In the genomic region with DNA sequence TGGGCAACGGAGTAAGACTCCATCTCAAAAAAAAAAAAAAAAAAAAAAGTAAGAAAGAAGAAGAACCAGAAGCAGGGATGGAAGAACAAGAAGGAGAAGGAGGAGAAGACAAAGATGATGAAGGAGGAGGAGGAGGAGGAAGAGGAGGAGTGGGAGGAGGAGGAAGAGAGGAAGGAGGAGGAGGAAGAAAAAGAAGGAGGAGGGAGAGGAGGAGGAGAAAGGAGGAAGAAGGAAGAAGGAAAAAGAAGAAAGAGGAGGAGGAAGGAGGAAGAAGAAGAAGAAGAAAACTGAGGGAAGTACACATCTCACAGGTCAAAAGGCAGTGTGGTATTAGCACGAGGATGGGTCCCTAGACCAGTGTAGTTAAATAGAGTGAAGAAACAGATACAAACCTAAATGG, we compare ENCODE assay signal across 23 cellular contexts.
DNase-seq lines count a peak whose midpoint lies in the region; ATAC-seq and TF ChIP-seq lines count a peak whose summit lies in the region.
"Had no signal": no experiment of that assay in that cellular context is flagged by ENCODE, and none has a peak within 500 bp of the region (broad histone marks: within the 10 kb centered on the region; RNA-seq: fewer than 3 reads in every experiment).

No MANE protein-coding gene starts in this region.

- H3K4me3 Mint-ChIP-seq in WTC11: no peak overlapping the region
- no peak overlapping the region for H3K4me3 Mint-ChIP-seq in activated CD4-positive, alpha-beta memory T cell treated with anti-CD3 and anti-CD28 coated beads, Interleukin-2, amount 10 ng/mL, durations not matched to agents 7 days and 5 days
- H3K4me3 Mint-ChIP-seq: CD14-positive monocyte; CD4-positive, alpha-beta memory T cell; CD4-positive, CD25-positive, alpha-beta regulatory T cell; CD8-positive, alpha-beta memory T cell had no signal

- H3K4me1 ChIP-seq in HEK293 (ENCODE audit: control insufficient read depth, insufficient read depth, low read length): no peaks in the 10 kb centered on the region
- H3K4me1 ChIP-seq in osteoblast (ENCODE audit: insufficient read depth, low read length): no peaks in the 10 kb centered on the region
- H3K4me1 ChIP-seq: BE2C had no signal

- no peak overlapping the region for H3K4me3 ChIP-seq in HEK293 (ENCODE audit: low read depth, low read length)
- H3K4me3 ChIP-seq in osteoblast (ENCODE audit: insufficient read depth, low read length): no peak overlapping the region
- H3K4me3 ChIP-seq: BLaER1, GM12878 had no signal

- no peak overlapping the region for H3K27ac Mint-ChIP-seq in WTC11
- H3K27ac Mint-ChIP-seq in activated CD4-positive, alpha-beta memory T cell treated with anti-CD3 and anti-CD28 coated beads, Interleukin-2, amount 10 ng/mL, durations not matched to agents 7 days and 5 days: no peak overlapping the region
- H3K27ac Mint-ChIP-seq: CD4-positive, alpha-beta memory T cell; CD4-positive, CD25-positive, alpha-beta regulatory T cell; CD8-positive, alpha-beta memory T cell had no signal

- H3K4me1 Mint-ChIP-seq in WTC11: no peaks in the 10 kb centered on the region
- H3K4me1 Mint-ChIP-seq in activated CD4-positive, alpha-beta memory T cell treated with anti-CD3 and anti-CD28 coated beads, Interleukin-2, amount 10 ng/mL, durations not matched to agents 7 days and 5 days: no peaks in the 10 kb centered on the region
- H3K4me1 Mint-ChIP-seq: CD14-positive monocyte; CD4-positive, alpha-beta memory T cell; CD4-positive, CD25-positive, alpha-beta regulatory T cell; CD8-positive, alpha-beta memory T cell had no signal

- no peaks in the 10 kb centered on the region for H3K36me3 ChIP-seq in HEK293 (ENCODE audit: control insufficient read depth in 2 of 2, insufficient read depth in 1 of 2, low read length in 2 of 2)
- no peaks in the 10 kb centered on the region for H3K36me3 ChIP-seq in osteoblast (ENCODE audit: insufficient read depth, low read length)
- H3K36me3 ChIP-seq: BE2C, BLaER1 had no signal

- H3K9me3 Mint-ChIP-seq in WTC11: no peaks in the 10 kb centered on the region
- H3K9me3 Mint-ChIP-seq in activated CD4-positive, alpha-beta memory T cell treated with anti-CD3 and anti-CD28 coated beads, Interleukin-2, amount 10 ng/mL, durations not matched to agents 7 days and 5 days: no peaks in the 10 kb centered on the region
- H3K9me3 Mint-ChIP-seq: CD14-positive monocyte; CD8-positive, alpha-beta memory T cell had no signal

- H4K20me1 ChIP-seq in osteoblast (ENCODE audit: insufficient read depth, low read length): no peaks in the 10 kb centered on the region
- H4K20me1 ChIP-seq: BLaER1 had no signal

- no peak for DNase-seq in WTC11 (ENCODE audit: low spot score)
- peak; percentile 50 for DNase-seq in osteoblast (ENCODE audit: insufficient read length, low spot score, missing footprints)
- no peak for DNase-seq in activated CD4-positive, alpha-beta memory T cell treated with anti-CD3 and anti-CD28 coated beads, Interleukin-2, amount 10 ng/mL, durations not matched to agents 7 days and 5 days
- DNase-seq: 8988T; ACHN; BE2C; C1 segment of cervical spinal cord; CD4-positive, alpha-beta memory T cell; CD4-positive, CD25-positive, alpha-beta regulatory T cell; CD8-positive, alpha-beta memory T cell; COR-L47; DMS 273 treated with DMSO at 0.1 percent for 48 hours; DMS153; DMS53; DMS79; DND-41; EL; GDM1 had no signal

- no peak for ATAC-seq in WTC11
- no peak for ATAC-seq in HG03139 (IDR thresholded peaks at IDR 0.05; ENCODE audit: unreplicated experiment)
- ATAC-seq: GM12878 had no signal

- H3K79me2 ChIP-seq in osteoblast (ENCODE audit: insufficient read depth, low read length): no peaks in the 10 kb centered on the region

- TF ChIP-seq CTCF in HEK293 (tag by site-specific recombination; IDR thresholded peaks at IDR 0.05): no peak
- TF ChIP-seq CTCF in WTC11 (IDR thresholded peaks at IDR 0.05): no peak
- no peak for TF ChIP-seq CTCF in osteoblast (IDR thresholded peaks at IDR 0.05; ENCODE audit: extremely low read depth, low read depth, low read length)

- H3K27me3 Mint-ChIP-seq in WTC11 (ENCODE audit: low read depth): no peaks in the 10 kb centered on the region
- H3K27me3 Mint-ChIP-seq in activated CD4-positive, alpha-beta memory T cell treated with anti-CD3 and anti-CD28 coated beads, Interleukin-2, amount 10 ng/mL, durations not matched to agents 7 days and 5 days: peaks cover 3% of the 10 kb centered on the region
- H3K27me3 Mint-ChIP-seq: CD4-positive, CD25-positive, alpha-beta regulatory T cell had no signal

- H3K4me2 ChIP-seq in osteoblast (ENCODE audit: insufficient read depth, low read length): no peak overlapping the region
- H3K4me2 ChIP-seq: BLaER1 had no signal

- H2AFZ ChIP-seq in osteoblast (ENCODE audit: low read length): no peak overlapping the region

- CTCF ChIA-PET in HEK293 (lab: Yijun Ruan, JAX) (interaction anchor here (0.7 kb wide), 1 partner anchor 34 kb away, joined by 4 read pairs; no protein-coding TSS in a partner anchor), WTC11 (lab: Charles Lee) (no interaction called here)
- CTCF ChIA-PET in activated CD4-positive, alpha-beta memory T cell treated with anti-CD3 and anti-CD28 coated beads, Interleukin-2, amount 10 ng/mL, durations not matched to agents 7 days and 5 days (lab: Charles Lee): no interaction called here

- H3K9me3 ChIP-seq in HEK293 (ENCODE audit: control insufficient read depth, insufficient read depth, low read depth, low read length): no peaks in the 10 kb centered on the region
- H3K9me3 ChIP-seq in osteoblast (ENCODE audit: low read depth, low read length): no peaks in the 10 kb centered on the region
- H3K9me3 ChIP-seq: BE2C, BLaER1 had no signal

- H3K36me3 Mint-ChIP-seq in WTC11: no peaks in the 10 kb centered on the region
- no peaks in the 10 kb centered on the region for H3K36me3 Mint-ChIP-seq in activated CD4-positive, alpha-beta memory T cell treated with anti-CD3 and anti-CD28 coated beads, Interleukin-2, amount 10 ng/mL, durations not matched to agents 7 days and 5 days (ENCODE audit: low read depth)
- H3K36me3 Mint-ChIP-seq: CD14-positive monocyte; CD4-positive, alpha-beta memory T cell; CD4-positive, CD25-positive, alpha-beta regulatory T cell had no signal

- POLR2A ChIA-PET in HEK293 (lab: Yijun Ruan, JAX) (no interaction called here), WTC11 (lab: Charles Lee) (no interaction called here)
- POLR2A ChIA-PET in activated CD4-positive, alpha-beta memory T cell treated with anti-CD3 and anti-CD28 coated beads, Interleukin-2, amount 10 ng/mL, durations not matched to agents 7 days and 5 days (lab: Charles Lee): no interaction called here

- H3K27ac ChIP-seq in HEK293 (ENCODE audit: extremely low read depth, low read depth, low read length): no peak overlapping the region
- H3K27ac ChIP-seq in osteoblast (ENCODE audit: low read depth, low read length): no peak overlapping the region
- H3K27ac ChIP-seq: BLaER1 had no signal

- peaks cover 2% of the 10 kb centered on the region for H3K27me3 ChIP-seq in osteoblast (ENCODE audit: insufficient read depth, low read length)
- H3K27me3 ChIP-seq: BE2C, BLaER1 had no signal

TF ChIP-seq in HEK293, 187 proteins besides CTCF, POLR2A, EP300 and RAD21 (continues in another document):
- no peak for TF ChIP-seq ZNF501 (tag by site-specific recombination; IDR thresholded peaks at IDR 0.05)
- no peak for TF ChIP-seq ZNF510 (tag by site-specific recombination; IDR thresholded peaks at IDR 0.05; ENCODE audit: insufficient replicate concordance)
- no peak for TF ChIP-seq ZNF600 (tag by site-specific recombination; IDR thresholded peaks at IDR 0.05)
- peak; percentile 93 for TF ChIP-seq EGR2 (tag by site-specific recombination; IDR thresholded peaks at IDR 0.05; ENCODE audit: low read depth)
- TF ChIP-seq, protein P1, sequence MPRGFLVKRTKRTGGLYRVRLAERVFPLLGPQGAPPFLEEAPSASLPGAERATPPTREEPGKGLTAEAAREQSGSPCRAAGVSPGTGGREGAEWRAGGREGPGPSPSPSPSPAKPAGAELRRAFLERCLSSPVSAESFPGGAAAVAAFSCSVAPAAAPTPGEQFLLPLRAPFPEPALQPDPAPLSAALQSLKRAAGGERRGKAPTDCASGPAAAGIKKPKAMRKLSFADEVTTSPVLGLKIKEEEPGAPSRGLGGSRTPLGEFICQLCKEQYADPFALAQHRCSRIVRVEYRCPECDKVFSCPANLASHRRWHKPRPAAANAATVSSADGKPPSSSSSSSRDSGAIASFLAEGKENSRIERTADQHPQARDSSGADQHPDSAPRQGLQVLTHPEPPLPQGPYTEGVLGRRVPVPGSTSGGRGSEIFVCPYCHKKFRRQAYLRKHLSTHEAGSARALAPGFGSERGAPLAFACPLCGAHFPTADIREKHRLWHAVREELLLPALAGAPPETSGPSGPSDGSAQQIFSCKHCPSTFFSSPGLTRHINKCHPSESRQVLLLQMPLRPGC (tag by site-specific recombination; IDR thresholded peaks at IDR 0.05): no peak
- TF ChIP-seq ZIC2 (tag by site-specific recombination; IDR thresholded peaks at IDR 0.05): no peak

TF ChIP-seq in WTC11, 78 proteins besides CTCF, POLR2A, EP300 and RAD21:
- TF ChIP-seq SOX15 (CRISPR knock-in tag; IDR thresholded peaks at IDR 0.05): no peak
- TF ChIP-seq, protein P2, sequence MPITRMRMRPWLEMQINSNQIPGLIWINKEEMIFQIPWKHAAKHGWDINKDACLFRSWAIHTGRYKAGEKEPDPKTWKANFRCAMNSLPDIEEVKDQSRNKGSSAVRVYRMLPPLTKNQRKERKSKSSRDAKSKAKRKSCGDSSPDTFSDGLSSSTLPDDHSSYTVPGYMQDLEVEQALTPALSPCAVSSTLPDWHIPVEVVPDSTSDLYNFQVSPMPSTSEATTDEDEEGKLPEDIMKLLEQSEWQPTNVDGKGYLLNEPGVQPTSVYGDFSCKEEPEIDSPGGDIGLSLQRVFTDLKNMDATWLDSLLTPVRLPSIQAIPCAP (CRISPR knock-in tag; IDR thresholded peaks at IDR 0.05): no peak
- no peak for TF ChIP-seq TEAD4 (CRISPR knock-in tag; IDR thresholded peaks at IDR 0.05)
- TF ChIP-seq ELF4 (CRISPR knock-in tag; IDR thresholded peaks at IDR 0.05; ENCODE audit: low read depth): no peak
- TF ChIP-seq, protein P3, sequence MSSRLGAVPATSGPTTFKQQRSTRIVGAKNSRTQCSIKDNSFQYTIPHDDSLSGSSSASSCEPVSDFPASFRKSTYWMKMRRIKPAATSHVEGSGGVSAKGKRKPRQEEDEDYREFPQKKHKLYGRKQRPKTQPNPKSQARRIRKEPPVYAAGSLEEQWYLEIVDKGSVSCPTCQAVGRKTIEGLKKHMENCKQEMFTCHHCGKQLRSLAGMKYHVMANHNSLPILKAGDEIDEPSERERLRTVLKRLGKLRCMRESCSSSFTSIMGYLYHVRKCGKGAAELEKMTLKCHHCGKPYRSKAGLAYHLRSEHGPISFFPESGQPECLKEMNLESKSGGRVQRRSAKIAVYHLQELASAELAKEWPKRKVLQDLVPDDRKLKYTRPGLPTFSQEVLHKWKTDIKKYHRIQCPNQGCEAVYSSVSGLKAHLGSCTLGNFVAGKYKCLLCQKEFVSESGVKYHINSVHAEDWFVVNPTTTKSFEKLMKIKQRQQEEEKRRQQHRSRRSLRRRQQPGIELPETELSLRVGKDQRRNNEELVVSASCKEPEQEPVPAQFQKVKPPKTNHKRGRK (CRISPR knock-in tag; IDR thresholded peaks at IDR 0.05; ENCODE audit: borderline replicate concordance): 0 out of 2 replicates have a peak, but pooled peaks have one; percentile 22
